In the genomic region with DNA sequence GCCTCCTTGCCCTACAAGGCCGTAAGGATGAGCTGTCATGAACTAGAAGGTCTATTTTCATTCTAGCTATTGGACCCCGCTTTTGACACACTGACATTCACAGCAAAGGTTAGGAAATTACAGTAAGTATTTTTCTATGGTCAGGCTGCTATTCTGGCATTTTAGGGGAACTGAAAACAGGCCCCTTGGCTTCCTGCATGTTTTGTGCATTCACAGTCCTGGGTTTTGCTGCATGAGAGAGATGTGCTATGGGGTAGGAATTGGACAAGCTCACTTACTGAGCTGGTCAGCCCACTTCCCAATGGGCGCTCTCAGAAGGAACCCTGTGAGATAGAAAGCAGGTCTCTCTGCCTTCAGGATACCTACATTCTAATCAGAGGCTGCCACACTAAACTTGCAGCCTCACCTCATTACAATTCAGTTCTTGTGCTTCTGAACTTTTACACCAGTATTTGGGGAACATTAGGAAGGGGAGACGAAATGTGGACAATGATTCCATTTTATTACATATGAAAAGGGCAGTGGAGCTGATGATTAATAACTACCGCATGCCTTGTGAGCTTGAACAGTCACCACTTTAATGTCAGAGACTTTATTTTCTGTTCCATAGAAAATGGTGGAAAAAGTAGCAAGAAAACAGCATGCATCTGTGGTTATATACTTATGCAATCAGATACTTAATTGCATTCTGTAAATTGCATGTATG, we compare ENCODE assay signal across 11 cellular contexts.
DNase-seq lines count a peak whose midpoint lies in the region; ATAC-seq lines count a peak whose summit lies in the region.
"Had no signal": no experiment of that assay in that cellular context is flagged by ENCODE, and none has a peak within 500 bp of the region (broad histone marks: within the 10 kb centered on the region; RNA-seq: fewer than 3 reads in every experiment).

No MANE protein-coding gene starts in this region.

- peak overlapping the region in 6 of 8 donors; percentile 5 to 75 (median 24) for H3K4me3 Mint-ChIP-seq in naive B cell

- ATAC-seq in GM18868 (IDR thresholded peaks at IDR 0.05; ENCODE audit: unreplicated experiment) (peak; percentile 25), HG02678 (IDR thresholded peaks at IDR 0.05; ENCODE audit: unreplicated experiment) (peak; percentile 32), naive B cell (ENCODE audit: low read depth in 2 of 2) (peak; percentile 60 to 65), HG02759 (IDR thresholded peaks at IDR 0.05; ENCODE audit: unreplicated experiment) (no peak), GM18502 (IDR thresholded peaks at IDR 0.05; ENCODE audit: poor library complexity, unreplicated experiment) (no peak)

- H3K9me3 Mint-ChIP-seq in naive B cell = no peaks in the 10 kb centered on the region

- peak overlapping the region in 3 of 6 donors; percentile 14 to 61 (median 55) for H3K27ac Mint-ChIP-seq in naive B cell

- H3K36me3 Mint-ChIP-seq in naive B cell = no peaks in the 10 kb centered on the region

- peaks cover 31 to 51% (median 51%) of the 10 kb centered on the region in 3 donors for H3K4me1 Mint-ChIP-seq in naive B cell

- DNase-seq in RPMI7951 (ENCODE audit: low read depth) (peak; percentile 10), naive B cell (peak; percentile 17), AML-193 (lab: John Stamatoyannopoulos, UW) (no peak)
- DNase-seq: KG1, NCI-H187 treated with DMSO at 0.1 percent for 48 hours, occipital lobe, small intestine had no signal

- no peaks in the 10 kb centered on the region for H3K27me3 Mint-ChIP-seq in naive B cell

Comparison
In these comparisons a context has a peak if more than half of its experiments do, and no peak if none do; other contexts are left out.
1. ATAC-seq: peak in GM18868 (single experiment), HG02678 (single experiment) and naive B cell (2 of 2); none in HG02759 (single experiment) and GM18502 (single experiment).
2. DNase-seq: peak in RPMI7951 (single experiment) and naive B cell (single experiment); none in AML-193 (0 of 2).